In the genomic region with DNA sequence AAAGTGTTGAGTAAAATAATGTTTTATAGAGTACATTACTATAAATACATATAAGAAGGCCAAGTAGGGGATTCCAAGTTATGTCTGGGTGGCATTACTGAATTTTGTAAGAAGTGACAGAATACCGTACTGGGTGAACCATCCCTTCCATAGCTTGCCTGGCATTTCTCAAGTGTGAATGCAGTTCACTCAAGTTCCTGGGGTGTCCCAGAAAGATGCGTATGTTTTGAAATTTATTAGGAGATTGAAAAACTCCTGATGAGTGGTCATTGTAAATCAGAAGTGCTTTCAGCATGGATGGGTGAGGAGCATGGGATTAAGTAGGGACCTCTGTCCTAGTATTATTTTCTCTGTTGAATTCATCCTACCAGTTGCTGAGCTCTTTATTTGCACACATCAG, we compare ENCODE assay signal across 15 cellular contexts.
DNase-seq lines count a peak whose midpoint lies in the region; ATAC-seq, FAIRE-seq and TF ChIP-seq lines count a peak whose summit lies in the region.
"Had no signal": no experiment of that assay in that cellular context is flagged by ENCODE, and none has a peak within 500 bp of the region (broad histone marks: within the 10 kb centered on the region; RNA-seq: fewer than 3 reads in every experiment).

No MANE protein-coding gene starts in this region.

- H2AK5ac ChIP-seq in IMR-90 (ENCODE audit: low read depth, low read length) (peak overlapping the region; percentile 78), trophoblast cell (ENCODE audit: low read length) (no peak overlapping the region)

- peak overlapping the region; percentile 67 for H2BK5ac ChIP-seq in IMR-90 (ENCODE audit: low read depth, low read length, poor library complexity, severe bottlenecking)
- no peak overlapping the region for H2BK5ac ChIP-seq in trophoblast cell (ENCODE audit: low read depth, low read length, poor library complexity)

- peak overlapping the region; percentile 67 to 91 (median 87) for H3K27ac ChIP-seq in BLaER1 treated with 17β-estradiol and CSF1 and Interleukin-3, amounts not matched to agents 10 nM and 100 nM
- H3K27ac ChIP-seq in IMR-90 (ENCODE audit: insufficient read depth, low read length) (peak overlapping the region; percentile 24; the same call in 1 of the 2 replicates), brain microvascular endothelial cell (peak overlapping the region; percentile 46), trophoblast cell (ENCODE audit: low read depth, low read length) (no peak overlapping the region), small intestine (ENCODE audit: low read depth in 1 of 2, low read length in 1 of 2) (no peak overlapping the region)

- intact Hi-C loops in IMR-90 (cut with micrococcal nuclease), result loop anchor here (5.0 to 10.0 kb wide), 2 partner anchors 105 to 218 kb away; no protein-coding TSS in a partner anchor

- dilution Hi-C loops in IMR-90 (cut with HindIII; ENCODE audit: low sequenced_read_pairs, unreplicated experiment), result no loop called here

- H4K5ac ChIP-seq in IMR-90 (ENCODE audit: low read depth, low read length), result no peak overlapping the region; the same call in 1 of the 2 replicates

- H4K8ac ChIP-seq in IMR-90 (ENCODE audit: low read depth in 2 of 2, low read length in 2 of 2), result peak overlapping the region; percentile 42 to 71; a peak in 2 of 4 replicates
- no peak overlapping the region for H4K8ac ChIP-seq in trophoblast cell (ENCODE audit: low read depth, low read length)

- CTCF ChIA-PET in IMR-90 (lab: Yijun Ruan, JAX), result interaction anchor here (0.6 to 1.6 kb wide), 6 partner anchors 16 to 1536 kb away, joined by 3 to 6 read pairs (median 6); no protein-coding TSS in a partner anchor

- peak overlapping the region; percentile 71 for H3K14ac ChIP-seq in IMR-90 (replicated peaks; ENCODE audit: low read depth, low read length)
- no peak overlapping the region for H3K14ac ChIP-seq in trophoblast cell (ENCODE audit: low read length)

- H4K91ac ChIP-seq in IMR-90 (ENCODE audit: insufficient read depth, low read depth, low read length), result peak overlapping the region; percentile 79
- no peak overlapping the region for H4K91ac ChIP-seq in trophoblast cell (ENCODE audit: low read depth, low read length)

- H2BK15ac ChIP-seq in IMR-90 (ENCODE audit: low read depth, low read length), result peak overlapping the region; percentile 43; the same call in 1 of the 3 replicates

- TF ChIP-seq RAD21 in IMR-90 (IDR thresholded peaks at IDR 0.05; ENCODE audit: low read length), result no peak

- no peak overlapping the region for H2AK9ac ChIP-seq in IMR-90 (replicated peaks; ENCODE audit: low read depth, low read length, poor library complexity)

- H3K27me3 ChIP-seq in BLaER1 treated with 17β-estradiol and CSF1 and Interleukin-3, amounts not matched to agents 10 nM and 100 nM, result no peaks in the 10 kb centered on the region
- no peaks in the 10 kb centered on the region for H3K27me3 ChIP-seq in IMR-90 (ENCODE audit: control insufficient read depth, insufficient read depth, low read length)
- no peaks in the 10 kb centered on the region for H3K27me3 ChIP-seq in brain microvascular endothelial cell (replicated peaks)
- no peaks in the 10 kb centered on the region for H3K27me3 ChIP-seq in trophoblast cell (ENCODE audit: insufficient read depth, low read length)
- no peaks in the 10 kb centered on the region for H3K27me3 ChIP-seq in small intestine (ENCODE audit: control insufficient read depth in 2 of 2, insufficient read depth in 2 of 2, low read length in 2 of 2)

- H3K79me2 ChIP-seq in trophoblast cell (ENCODE audit: control insufficient read depth, insufficient read depth, low read length, poor library complexity), result no peaks in the 10 kb centered on the region

- H3K36me3 ChIP-seq in BLaER1 treated with 17β-estradiol and CSF1 and Interleukin-3, amounts not matched to agents 10 nM and 100 nM, result no peaks in the 10 kb centered on the region
- H3K36me3 ChIP-seq in IMR-90 (ENCODE audit: control insufficient read depth, insufficient read depth, low read length) (no peaks in the 10 kb centered on the region), brain microvascular endothelial cell (replicated peaks) (no peaks in the 10 kb centered on the region), trophoblast cell (ENCODE audit: control insufficient read depth in 1 of 2, insufficient read depth in 2 of 2, low read length in 2 of 2) (no peaks in the 10 kb centered on the region), small intestine (ENCODE audit: control insufficient read depth in 2 of 2, insufficient read depth in 2 of 2, low read length in 2 of 2) (no peaks in the 10 kb centered on the region)

- in situ Hi-C loops in IMR-90 (cut with MboI; ENCODE audit: low sequenced_read_pairs) (no loop called here), brain microvascular endothelial cell (cut with HindIII; ENCODE audit: low pct_ligation_motif_present, low sequenced_read_pairs) (no loop called here)

- POLR2A ChIA-PET in IMR-90 (lab: Charles Lee; ENCODE audit: unreplicated experiment), result interaction anchor here (0.6 kb wide), 1 partner anchor 33 kb away, joined by 5 read pairs; no protein-coding TSS in a partner anchor

- FAIRE-seq in small intestine (lab: Jason Lieb, UNC) (no peak), RCC 7860 (lab: Jason Lieb, UNC) (no peak)

- peak overlapping the region; percentile 27 for H3K56ac ChIP-seq in IMR-90 (ENCODE audit: extremely low read depth, insufficient read depth, low read length)

- ATAC-seq in IMR-90 (ENCODE audit: low read depth), result no peak
- ATAC-seq: HCT116; stimulated activated naive CD8-positive, alpha-beta T cell treated with anti-CD3 and anti-CD28 coated beads, Interleukin-15, Interleukin-2, amounts not matched to agents 100 U/mL and 50 U/mL, for 24 hours had no signal

- 100% methylated on average over 1 of the region's 2 CpGs; no CpG with 5 or more reads in 1 of the 2 experiments for WGBS in IMR-90 (ENCODE audit: extremely low coverage in 2 of 2, insufficient read length in 1 of 2), 2 experiments
- WGBS in trophoblast cell (ENCODE audit: extremely low coverage, insufficient coverage, insufficient read length), result no CpG with 5 or more reads among the region's 2 CpGs
- WGBS in small intestine, 3 donors, result 93 to 97% (median 94%) methylated on average over 2 of the region's 2 CpGs

- H2AFZ ChIP-seq in IMR-90 (replicated peaks; ENCODE audit: low read length, poor library complexity) (no peak overlapping the region), trophoblast cell (ENCODE audit: insufficient read depth, low read length, poor library complexity) (no peak overlapping the region)

- H2BK120ac ChIP-seq in IMR-90 (ENCODE audit: low read depth, low read length), result peak overlapping the region; percentile 97
- H2BK120ac ChIP-seq in trophoblast cell (ENCODE audit: insufficient read depth, low read length, poor library complexity), result no peak overlapping the region

- H4K20me1 ChIP-seq in BLaER1 treated with 17β-estradiol and CSF1 and Interleukin-3, amounts not matched to agents 10 nM and 100 nM, result no peaks in the 10 kb centered on the region
- H4K20me1 ChIP-seq in IMR-90 (ENCODE audit: insufficient read depth, low read length), result 0 out of 2 replicates have a peak, but pooled peaks cover 4% of the 10 kb centered on the region

- peak overlapping the region; percentile 62 to 79 (median 76); a peak in 18 of 22 replicates for H3K9ac ChIP-seq in BLaER1 treated with 17β-estradiol and CSF1 and Interleukin-3, amounts not matched to agents 10 nM and 100 nM
- no peak overlapping the region for H3K9ac ChIP-seq in IMR-90 (ENCODE audit: low read depth, low read length)
- H3K9ac ChIP-seq in trophoblast cell (ENCODE audit: low read length), result no peak overlapping the region

- H3K4ac ChIP-seq in IMR-90 (ENCODE audit: low read depth, low read length), result peak overlapping the region; percentile 88
- no peak overlapping the region for H3K4ac ChIP-seq in trophoblast cell (ENCODE audit: low read depth, low read length)

- no peak for TF ChIP-seq CTCF in IMR-90 (conservative IDR thresholded peaks at IDR 0.05; ENCODE audit: low read depth, low read length)
- no peak for TF ChIP-seq CTCF in brain microvascular endothelial cell (IDR thresholded peaks at IDR 0.05; ENCODE audit: low read depth, low read length, missing control alignments)

- peak overlapping the region; percentile 67 to 96 (median 84) for H3K4me2 ChIP-seq in BLaER1 treated with 17β-estradiol and CSF1 and Interleukin-3, amounts not matched to agents 10 nM and 100 nM
- no peak overlapping the region for H3K4me2 ChIP-seq in IMR-90 (ENCODE audit: low read depth, low read length)
- no peak overlapping the region for H3K4me2 ChIP-seq in trophoblast cell (ENCODE audit: low read length)

- peak overlapping the region; percentile 98 for H2BK20ac ChIP-seq in IMR-90 (ENCODE audit: low read depth, low read length)

- DNase-seq in IMR-90, result no peak
- DNase-seq in brain microvascular endothelial cell, result no peak
- DNase-seq in trophoblast cell, result no peak
- no peak for DNase-seq in small intestine
- DNase-seq in RCC 7860 (ENCODE audit: low spot score), result no peak
- DNase-seq in NCI-H128 (lab: John Stamatoyannopoulos, UW; ENCODE audit: unreplicated experiment), result no peak
- no peak for DNase-seq in kidney tubule cell (ENCODE audit: low spot score)
- DNase-seq: activated CD4-positive, alpha-beta T cell treated with anti-CD3 and anti-CD28 coated beads, Interleukin-2, amount 10 ng/mL, durations not matched to agents 7 days and 5 days; activated CD8-positive, alpha-beta memory T cell treated with anti-CD3 and anti-CD28 coated beads, Interleukin-2, amount 50 U/mL, for 48 hours; activated effector memory CD4-positive, alpha-beta T cell treated with anti-CD3 and anti-CD28 coated beads, Interleukin-2, amount 50 U/mL, for 16 hours; cerebellar nuclear complex; NCI-H1436 treated with DMSO at 0.1 percent for 48 hours; stimulated activated naive CD8-positive, alpha-beta T cell treated with anti-CD3 and anti-CD28 coated beads, Interleukin-15, Interleukin-2, amounts not matched to agents 100 U/mL and 50 U/mL, for 24 hours had no signal

- no TSS peak for BruUV-seq in IMR-90 (replicated peaks; lab: Mats Ljungman, UMichigan)

- H3K4me1 ChIP-seq in BLaER1 treated with 17β-estradiol and CSF1 and Interleukin-3, amounts not matched to agents 10 nM and 100 nM, result peaks cover 71 to 83% (median 74%) of the 10 kb centered on the region in 10 experiments
- peaks cover 11% of the 10 kb centered on the region for H3K4me1 ChIP-seq in IMR-90 (ENCODE audit: control insufficient read depth, insufficient read depth, low read length)
- peaks cover 4 to 7% of the 10 kb centered on the region in 2 experiments for H3K4me1 ChIP-seq in trophoblast cell (ENCODE audit: control insufficient read depth in 1 of 2, insufficient read depth in 2 of 2, low read length in 2 of 2)
- no peaks in the 10 kb centered on the region for H3K4me1 ChIP-seq in small intestine (ENCODE audit: control insufficient read depth in 2 of 2, insufficient read depth in 1 of 2, low read depth in 1 of 2, low read length in 1 of 2)

- no peaks in the 10 kb centered on the region for H3K79me1 ChIP-seq in IMR-90 (ENCODE audit: low read depth in 1 of 2, low read length in 2 of 2)
- H3K79me1 ChIP-seq in trophoblast cell (ENCODE audit: low read length), result no peaks in the 10 kb centered on the region

- no peak for TF ChIP-seq POLR2A in IMR-90 (IDR thresholded peaks at IDR 0.05; ENCODE audit: low read depth, low read length)

- peak overlapping the region; percentile 70 for H2BK12ac ChIP-seq in trophoblast cell (ENCODE audit: low read length)

- 0 out of 2 replicates have a peak overlapping the region, but pooled peaks have one; percentile 63 for H3K18ac ChIP-seq in IMR-90 (ENCODE audit: low read depth, low read length)
- no peak overlapping the region for H3K18ac ChIP-seq in trophoblast cell (ENCODE audit: low read length)

- H3K4me3 ChIP-seq in BLaER1 treated with 17β-estradiol and CSF1 and Interleukin-3, amounts not matched to agents 10 nM and 100 nM, result no peak overlapping the region
- H3K4me3 ChIP-seq in IMR-90 (ENCODE audit: insufficient read depth, low read depth, low read length), result no peak overlapping the region
- H3K4me3 ChIP-seq in brain microvascular endothelial cell (ENCODE audit: low read depth, low read length), result no peak overlapping the region
- H3K4me3 ChIP-seq in trophoblast cell (ENCODE audit: low read depth, low read length), result no peak overlapping the region
- no peak overlapping the region for H3K4me3 ChIP-seq in small intestine (ENCODE audit: low read depth in 1 of 2, low read length in 2 of 2)

- H4K12ac ChIP-seq in trophoblast cell (ENCODE audit: low read depth, low read length), result no peak overlapping the region

- H3K23ac ChIP-seq in IMR-90 (ENCODE audit: low read depth, low read length) (peak overlapping the region; percentile 51; the same call in 1 of the 2 replicates), trophoblast cell (ENCODE audit: low read length) (no peak overlapping the region)

- H3K9me3 ChIP-seq in BLaER1 treated with 17β-estradiol and CSF1 and Interleukin-3, amounts not matched to agents 10 nM and 100 nM (replicated peaks in 1 of 11), result peaks cover 0 to 10% (median 0%) of the 10 kb centered on the region in 11 experiments; a peak in 1 of 22 replicates
- H3K9me3 ChIP-seq in IMR-90 (ENCODE audit: control insufficient read depth, insufficient read depth, low read length) (no peaks in the 10 kb centered on the region), trophoblast cell (ENCODE audit: insufficient read depth, low read depth, low read length) (no peaks in the 10 kb centered on the region), small intestine (ENCODE audit: control insufficient read depth, low read depth) (no peaks in the 10 kb centered on the region)

- H3K9me1 ChIP-seq in IMR-90 (ENCODE audit: insufficient read depth, low read length), result peaks cover 19% of the 10 kb centered on the region

Comparison
In these comparisons a context has a peak if more than half of its experiments do, and no peak if none do; other contexts are left out.
1. H3K27ac ChIP-seq: peak in BLaER1 treated with 17β-estradiol and CSF1 and Interleukin-3, amounts not matched to agents 10 nM and 100 nM (11 of 11), IMR-90 (single experiment) and brain microvascular endothelial cell (single experiment); none in trophoblast cell (single experiment) and small intestine (0 of 2).
2. H3K4me2 ChIP-seq: peak in BLaER1 treated with 17β-estradiol and CSF1 and Interleukin-3, amounts not matched to agents 10 nM and 100 nM (11 of 11); none in IMR-90 (single experiment) and trophoblast cell (single experiment).
3. H3K9ac ChIP-seq: peak in BLaER1 treated with 17β-estradiol and CSF1 and Interleukin-3, amounts not matched to agents 10 nM and 100 nM (11 of 11); none in IMR-90 (single experiment) and trophoblast cell (single experiment).